8 cellular contexts compared by ENCODE assay signal in genomic region chr16:4116328-4117249, GRCh38. TPM values are rescaled to one million over a fixed set of nuclear protein-coding genes. Genes with fewer than 3 reads are reported as not detected.
DNase-seq lines count a peak whose midpoint lies in the region; ATAC-seq, FAIRE-seq and TF ChIP-seq lines count a peak whose summit lies in the region.

Gene ADCY9, minus strand, starts transcription at chr16:4116442. Its CDS starts 1,000 bp downstream, at chr16:4115442.

- H3K9ac ChIP-seq in HepG2 (ENCODE audit: insufficient read depth, low read depth, low read length) = peak within 1 kb of the TSS; percentile 89

- H3K27ac ChIP-seq in HepG2 (ENCODE audit: extremely low read length, insufficient read depth, low read length) = peak within 1 kb of the TSS; percentile 91

- ATAC-seq in HG02642 (IDR thresholded peaks at IDR 0.05; ENCODE audit: poor library complexity, unreplicated experiment) (peak; percentile 63), HepG2 (peak; percentile 55), GM18858 (IDR thresholded peaks at IDR 0.05; ENCODE audit: unreplicated experiment) (no peak)

- peak; percentile 58 for TF ChIP-seq RAD21 in HepG2 (CRISPR knock-in tag; IDR thresholded peaks at IDR 0.05)

- H3K27me3 ChIP-seq in HepG2 (ENCODE audit: control insufficient read depth in 1 of 2, insufficient read depth in 2 of 2, low read length in 2 of 2) = no peaks in the 10 kb centered on the region; a peak in 1 of 5 replicates

- in situ Hi-C loops in HepG2 (cut with HindIII; ENCODE audit: extremely low pct_ligation_motif_present, low pct_unique_long_range_greater_than_20kb) = loop anchor here (5.0 kb wide), 1 partner anchor 136 kb away; no protein-coding TSS in a partner anchor

- POLR2A ChIA-PET in GM10248 (lab: Yijun Ruan, JAX) (no interaction called here), HepG2 (lab: Yijun Ruan, JAX) (interaction anchor here (0.8 to 3.1 kb wide), 4 partner anchors 13 to 137 kb away, joined by 3 to 10 read pairs (median 4); no protein-coding TSS in a partner anchor)

- peaks cover 28% of the 10 kb centered on the region for H3K4me1 ChIP-seq in HepG2 (ENCODE audit: insufficient read depth, low read length)

- TF ChIP-seq CTCF in GM10248 (IDR thresholded peaks at IDR 0.05; ENCODE audit: control extremely low read depth, extremely low read depth, low read depth, missing control alignments) (no peak), HepG2 (CRISPR knock-in tag; IDR thresholded peaks at IDR 0.05) (peak; percentile 7; the same call in 1 of the 2 replicates)

- peak within 1 kb of the TSS; percentile 98 for H3K4me2 ChIP-seq in HepG2 (ENCODE audit: low read depth, low read length)

- peak within 1 kb of the TSS; percentile 22 for H2AFZ ChIP-seq in HepG2 (ENCODE audit: low read length)

- H4K20me1 ChIP-seq in HepG2 (ENCODE audit: insufficient read depth, low read length) = no peaks in the 10 kb centered on the region

- DNase-seq in GM10248 (ENCODE audit: extremely low spot score) = peak; percentile 92
- DNase-seq in NCI-H2171 treated with DMSO at 0.1 percent for 48 hours (lab: John Stamatoyannopoulos, UW) = peak; percentile 59
- peak; percentile 70 to 75 for DNase-seq in activated CD4-positive, alpha-beta T cell treated with anti-CD3 and anti-CD28 coated beads, Interleukin-2, amount 50 U/mL, for 48 hours
- DNase-seq in dermis microvascular lymphatic vessel endothelial cell (ENCODE audit: low read depth in 2 of 2) = peak; percentile 44 to 87
- peak; percentile 50 for DNase-seq in HepG2 (ENCODE audit: low spot score)
- DNase-seq in stimulated activated CD4-positive, alpha-beta T cell treated with anti-CD3 and anti-CD28 coated beads, Interleukin-2, amount 100 ng/mL, for 24 hours = peak; percentile 74 to 80

- no peak for FAIRE-seq in HepG2 (lab: Jason Lieb, UNC)

- WGBS in HepG2 (ENCODE audit: low lambda C conversion rate) = 2% methylated on average over 25 of the region's 104 CpGs

- TSS peak; percentile 94 for BruUV-seq in HepG2 (replicated peaks; lab: Mats Ljungman, UMichigan)

- CTCF ChIA-PET in GM10248 (lab: Yijun Ruan, JAX) (no interaction called here), HepG2 (lab: Yijun Ruan, JAX; ENCODE audit: low intra/inter-chr PET ratio, low total read pairs) (no interaction called here)

- TF ChIP-seq EP300 in HepG2 (IDR thresholded peaks at IDR 0.05; ENCODE audit: low read depth in 2 of 2, low read length in 2 of 2) (no peak), HepG2 (CRISPR knock-in tag; IDR thresholded peaks at IDR 0.05; ENCODE audit: borderline replicate concordance) (no peak)

- H3K9me3 ChIP-seq in HepG2 (ENCODE audit: low read length) = no peaks in the 10 kb centered on the region

- H3K79me2 ChIP-seq in HepG2 (ENCODE audit: insufficient read depth, low read length) = peaks cover 37% of the 10 kb centered on the region

- no peaks in the 10 kb centered on the region for H3K36me3 ChIP-seq in HepG2 (replicated peaks in 1 of 2; ENCODE audit: control insufficient read depth in 1 of 2, insufficient read depth in 2 of 2, low read length in 2 of 2)

- TF ChIP-seq POLR2A in HepG2 (IDR thresholded peaks at IDR 0.05; ENCODE audit: insufficient read depth in 1 of 2, low read depth in 2 of 2, low read length in 2 of 2) = peak; percentile 62 to 71

- H3K4me3 ChIP-seq in HepG2 (replicated peaks in 1 of 3; ENCODE audit: insufficient read depth in 1 of 3, low read depth in 2 of 3, low read length in 3 of 3) = peak within 1 kb of the TSS; percentile 79 to 91 (median 85)

- intact Hi-C loops in HepG2 (cut with micrococcal nuclease; ENCODE audit: unreplicated experiment) = loop anchor here (5.0 to 10.0 kb wide), 3 partner anchors 136 to 422 kb away; no protein-coding TSS in a partner anchor

TF ChIP-seq in HepG2, 621 proteins besides CTCF, POLR2A, EP300 and RAD21 (continues in another document):
- TF ChIP-seq ZNF329 (CRISPR knock-in tag; IDR thresholded peaks at IDR 0.05; ENCODE audit: low read depth) (no peak), MAF1 (CRISPR knock-in tag; IDR thresholded peaks at IDR 0.05; ENCODE audit: borderline replicate concordance) (no peak), GATAD2A (CRISPR knock-in tag; IDR thresholded peaks at IDR 0.05) (no peak), ZNF800 (CRISPR knock-in tag; IDR thresholded peaks at IDR 0.05) (no peak), NFAT5 (CRISPR knock-in tag; IDR thresholded peaks at IDR 0.05) (no peak), HNRNPUL1 (IDR thresholded peaks at IDR 0.05; ENCODE audit: low read depth, low read length) (no peak), ZNF7 (CRISPR knock-in tag; IDR thresholded peaks at IDR 0.05) (no peak)

RNA-seq across cellular contexts. Expression of gene ADCY9, which starts in this region (rescaled TPM):
- 6.7 and 10.5 TPM in 2 replicates for total RNA-seq in dermis microvascular lymphatic vessel endothelial cell
- total RNA-seq in HepG2 (2016; rRNA removed; fragmentation: Illumina TruSeq; extraction: Trizol) = 9.6 and 11.2 TPM in 2 replicates
- 6.9 and 7.1 TPM in 2 replicates for total RNA-seq in HepG2 (2016; cell fraction: cytosol; rRNA removed; fragmentation: Illumina TruSeq; extraction: Trizol; ENCODE audit: low read depth)
- total RNA-seq in HepG2 (2016; cell fraction: insoluble cytoplasmic fraction; rRNA removed; fragmentation: Illumina TruSeq; extraction: Trizol) = 7.0 and 12.1 TPM in 2 replicates
- 4.4 and 4.6 TPM in 2 replicates for total RNA-seq in HepG2 (2016; cell fraction: membrane; rRNA removed; fragmentation: Illumina TruSeq; extraction: Trizol)
- 15.9 and 17.5 TPM in 2 replicates for total RNA-seq in HepG2 (2016; cell fraction: nucleus; rRNA removed; fragmentation: Illumina TruSeq; extraction: Trizol)
- polyA plus RNA-seq in HepG2 (2011; rRNA removed) = 13.6 and 13.9 TPM in 2 replicates
- 15.9 and 17.7 TPM in 2 replicates for polyA plus RNA-seq in HepG2 (2011; cell fraction: cytosol; rRNA removed)
- 26.9 and 30.6 TPM in 2 replicates for polyA plus RNA-seq in HepG2 (2011; cell fraction: nucleus; rRNA removed)
- 15.9 and 19.6 TPM in 2 replicates for polyA plus RNA-seq in HepG2 (2012)
- polyA plus RNA-seq in HepG2 (2016; cell fraction: cytosol; fragmentation: Illumina TruSeq; extraction: Trizol; ENCODE audit: low read depth) = 0.63 and 1.1 TPM in 2 replicates
- polyA plus RNA-seq in HepG2 (2016; cell fraction: insoluble cytoplasmic fraction; fragmentation: Illumina TruSeq; extraction: Trizol; ENCODE audit: low read depth) = 5.6 and 8.0 TPM in 2 replicates
- 2.0 and 2.1 TPM in 2 replicates for polyA plus RNA-seq in HepG2 (2016; cell fraction: membrane; fragmentation: Illumina TruSeq; extraction: Trizol; ENCODE audit: low read depth)
- polyA plus RNA-seq in HepG2 (2016; cell fraction: nucleus; fragmentation: Illumina TruSeq; extraction: Trizol; ENCODE audit: insufficient read depth, low read depth) = 16.3 and 17.4 TPM in 2 replicates
- polyA minus RNA-seq in HepG2 (2011; rRNA and poly(A)+ RNA removed; ENCODE audit: low replicate concordance) = 21.8 and 108 TPM in 2 replicates
- polyA minus RNA-seq in HepG2 (2011; cell fraction: cytosol; rRNA and poly(A)+ RNA removed) = 53.6 and 62.1 TPM in 2 replicates
- 33.7 and 36.4 TPM in 2 replicates for polyA minus RNA-seq in HepG2 (2011; cell fraction: nucleus; rRNA and poly(A)+ RNA removed)
